ENCODE assay signal across 18 cellular contexts in the genomic region with DNA sequence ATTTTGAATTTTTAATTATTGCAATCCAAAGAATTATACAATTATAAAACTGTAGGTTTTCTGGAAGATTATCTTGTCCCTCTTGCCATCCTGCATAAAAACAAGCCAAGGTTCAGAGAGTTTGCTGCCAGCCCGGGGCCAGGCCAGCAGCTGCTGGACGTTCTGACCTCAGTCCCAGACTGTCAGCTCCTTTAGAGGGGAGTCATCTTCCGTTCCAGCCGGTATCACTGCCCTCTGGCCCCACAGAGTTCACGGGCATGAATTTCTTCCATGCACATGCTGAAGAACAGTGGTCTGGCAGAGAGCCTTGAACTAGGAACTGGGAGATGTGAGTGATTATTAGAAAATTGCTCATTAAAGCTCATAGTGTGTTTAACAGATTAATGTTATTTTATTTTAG.
DNase-seq lines count a peak whose midpoint lies in the region; ATAC-seq and TF ChIP-seq lines count a peak whose summit lies in the region.
"Had no signal": no experiment of that assay in that cellular context is flagged by ENCODE, and none has a peak within 500 bp of the region (broad histone marks: within the 10 kb centered on the region; RNA-seq: fewer than 3 reads in every experiment).

No MANE protein-coding gene starts in this region.

- no peak for TF ChIP-seq CTCF in choroid plexus epithelial cell (conservative IDR thresholded peaks at IDR 0.05; ENCODE audit: low read depth, low read length)
- no peak for TF ChIP-seq CTCF in psoas muscle (IDR thresholded peaks at IDR 0.05)
- no peak for TF ChIP-seq CTCF in prostate gland (IDR thresholded peaks at IDR 0.05)

- ATAC-seq in psoas muscle: peak in 3 of 4 donors; percentile 57 to 86 (median 69)

- no peak for TF ChIP-seq POLR2A in prostate gland (IDR thresholded peaks at IDR 0.05)

- H3K4me3 ChIP-seq in choroid plexus epithelial cell (ENCODE audit: low read depth, low read length) (no peak overlapping the region), psoas muscle (no peak overlapping the region), prostate gland (no peak overlapping the region)

- WGBS in psoas muscle, 3 donors: 8 to 24% (median 11%) methylated on average over 5 of the region's 5 CpGs
- WGBS in prostate gland: 72% methylated on average over 5 of the region's 5 CpGs

- intact Hi-C loops in psoas muscle (cut with DNase I): no loop called here
- intact Hi-C loops in prostate gland (cut with DNase I): no loop called here

- H3K36me3 ChIP-seq in psoas muscle (ENCODE audit: insufficient read depth in 1 of 2, low read depth in 1 of 2) (no peaks in the 10 kb centered on the region), prostate gland (no peaks in the 10 kb centered on the region)

- H3K27ac ChIP-seq in psoas muscle: no peak overlapping the region
- no peak overlapping the region for H3K27ac ChIP-seq in prostate gland

- in situ Hi-C loops in G401 (cut with HindIII; ENCODE audit: low sequenced_read_pairs): no loop called here

- DNase-seq in M059J (ENCODE audit: low read depth) (peak; percentile 39), choroid plexus epithelial cell (ENCODE audit: low read depth) (peak; percentile 60), left kidney (ENCODE audit: low read depth, low spot score) (peak; percentile 33), psoas muscle (no peak), A172 (ENCODE audit: low spot score) (no peak), prostate gland (ENCODE audit: low spot score) (no peak), G401 (ENCODE audit: low spot score) (no peak), NCI-H446 treated with DMSO at 0.1 percent for 48 hours (lab: John Stamatoyannopoulos, UW) (no peak)
- DNase-seq: ACHN; Calu3; CD4-positive, CD25-positive, alpha-beta regulatory T cell; DMS79 treated with DMSO at 0.1 percent for 48 hours; GOT3; NCI-H1417; NCI-H1930; NCI-H2171; NCI-H510A treated with DMSO at 0.1 percent for 48 hours; SHP77 treated with DMSO at 0.1 percent for 48 hours had no signal

- H3K4me1 ChIP-seq in psoas muscle (peaks cover 9% of the 10 kb centered on the region), prostate gland (replicated peaks) (no peaks in the 10 kb centered on the region)

- H3K9me3 ChIP-seq in psoas muscle (no peaks in the 10 kb centered on the region), prostate gland (no peaks in the 10 kb centered on the region)

- H3K27me3 ChIP-seq in psoas muscle (ENCODE audit: insufficient read depth in 3 of 3, low read length in 2 of 3) (no peaks in the 10 kb centered on the region), prostate gland (replicated peaks; ENCODE audit: insufficient read depth) (no peaks in the 10 kb centered on the region)

Comparison
In these comparisons a context has a peak if more than half of its experiments do, and no peak if none do; other contexts are left out.
1. DNase-seq: peak in M059J (single experiment), choroid plexus epithelial cell (single experiment) and left kidney (single experiment); none in psoas muscle (0 of 2), A172 (single experiment), prostate gland (single experiment), G401 (single experiment) and NCI-H446 treated with DMSO at 0.1 percent for 48 hours (single experiment).